ENCODE assay signal across 20 cellular contexts in genomic region chr10:16011548-16011947, GRCh38.
"Had no signal": no experiment of that assay in that cellular context is flagged by ENCODE, and none has a peak within 500 bp of the region (broad histone marks: within the 10 kb centered on the region; RNA-seq: fewer than 3 reads in every experiment).

No MANE protein-coding gene starts in this region.

- H3K36me3 Mint-ChIP-seq: activated naive CD8-positive, alpha-beta T cell; natural killer cell treated with Interleukin-12 subunit alpha and Interleukin-12 subunit beta and Interleukin-15 and Interleukin-18, amount 100 ng/mL, for 72 hours had no signal

- H3K27ac ChIP-seq: body of pancreas, esophagus squamous epithelium, left ventricle myocardium inferior, spleen, tibial nerve, VCaP had no signal

- H3K9me3 ChIP-seq: body of pancreas, esophagus squamous epithelium, left ventricle myocardium inferior, mucosa of descending colon had no signal

- H3K4me3 ChIP-seq: body of pancreas, esophagus squamous epithelium, left ventricle myocardium inferior, lung, mucosa of descending colon, spleen, tibial nerve had no signal

- H3K4me1 ChIP-seq: body of pancreas, esophagus squamous epithelium, left ventricle myocardium inferior, spleen, tibial nerve had no signal

- H3K4me1 Mint-ChIP-seq: endodermal cell had no signal

- H3K4me3 Mint-ChIP-seq: activated naive CD8-positive, alpha-beta T cell; endodermal cell; natural killer cell treated with Interleukin-12 subunit alpha and Interleukin-12 subunit beta and Interleukin-15 and Interleukin-18, amount 100 ng/mL, for 72 hours had no signal

- DNase-seq: activated CD4-positive, alpha-beta T cell treated with anti-CD3 and anti-CD28 coated beads for 4 hours; activated CD4-positive, alpha-beta T cell treated with anti-CD3 and anti-CD28 coated beads, Interleukin-2, amount 50 U/mL, for 4 hours; activated effector memory CD4-positive, alpha-beta T cell treated with Interleukin-2 at 50 U/mL for 16 hours; activated naive CD4-positive, alpha-beta T cell treated with Interleukin-2 at 50 U/mL for 16 hours; aorta; body of pancreas; endodermal cell; esophagus squamous epithelium; glutamatergic neuron; islet precursor cell; left ventricle myocardium inferior; mucosa of descending colon; right cardiac atrium; spleen; stimulated activated naive CD4-positive, alpha-beta T cell treated with Interleukin-2 at 50 U/mL for 16 hours had no signal

- H3K27me3 Mint-ChIP-seq: natural killer cell treated with Interleukin-12 subunit alpha and Interleukin-12 subunit beta and Interleukin-15 and Interleukin-18, amount 100 ng/mL, for 72 hours had no signal

- ATAC-seq: body of pancreas; mucosa of descending colon; natural killer cell treated with Interleukin-12 subunit alpha and Interleukin-12 subunit beta and Interleukin-15 and Interleukin-18, amount 100 ng/mL, for 72 hours; right cardiac atrium had no signal

- H3K9me3 Mint-ChIP-seq: endodermal cell had no signal

- H3K27ac Mint-ChIP-seq: activated naive CD8-positive, alpha-beta T cell; endodermal cell; natural killer cell treated with Interleukin-12 subunit alpha and Interleukin-12 subunit beta and Interleukin-15 and Interleukin-18, amount 100 ng/mL, for 72 hours had no signal

- H3K27me3 ChIP-seq: body of pancreas, esophagus squamous epithelium, spleen, tibial nerve had no signal

- H3K36me3 ChIP-seq: esophagus squamous epithelium, left ventricle myocardium inferior, spleen, tibial nerve had no signal
